In the genomic region with DNA sequence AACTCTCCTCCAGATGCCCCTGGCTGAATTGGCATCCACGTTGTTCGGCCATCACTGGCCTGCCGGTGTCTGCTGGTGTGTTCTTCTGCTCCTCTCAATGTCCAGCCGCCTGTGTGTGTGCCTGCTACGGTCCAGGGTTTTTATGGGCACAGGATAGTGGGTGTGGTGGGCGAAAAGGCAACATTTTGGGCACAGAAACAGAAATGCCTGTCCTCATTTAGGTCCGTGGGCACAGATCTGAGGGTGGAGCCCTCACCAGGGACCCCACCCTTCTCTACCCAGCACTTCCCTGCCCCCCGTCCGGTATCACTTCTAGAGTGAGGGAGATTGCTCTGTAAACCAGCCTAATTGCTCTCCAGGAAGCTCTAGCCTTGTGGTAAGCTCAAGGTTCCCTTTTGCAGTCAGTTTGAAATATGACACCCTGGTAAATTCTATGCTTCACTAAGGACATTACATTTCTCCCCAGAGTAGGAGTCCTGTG, we compare ENCODE assay signal across 8 cellular contexts.
DNase-seq lines count a peak whose midpoint lies in the region; ATAC-seq and TF ChIP-seq lines count a peak whose summit lies in the region.

No MANE protein-coding gene starts in this region.

- H3K4me3 ChIP-seq in lower lobe of right lung = no peak overlapping the region
- no peak overlapping the region for H3K4me3 ChIP-seq in A673 (ENCODE audit: low read depth, low read length, poor library complexity, severe bottlenecking)

- DNase-seq in ELF-1 (ENCODE audit: low read depth, low spot score) (peak; percentile 3), GM20000 (ENCODE audit: low spot score) (peak; percentile 29), T-cell (peak in 1 of 34 experiments; percentile 14), lower lobe of right lung (peak; percentile 53), A673 (ENCODE audit: low spot score) (no peak), SIG-M5 treated with dmso at 0.1 percent for 504 hours (lab: John Stamatoyannopoulos, UW; ENCODE audit: unreplicated experiment) (no peak)
- DNase-seq in stimulated activated CD4-positive, alpha-beta T cell treated with anti-CD3 and anti-CD28 coated beads, Interleukin-2, amount 100 ng/mL, for 48 hours = no peak

- peaks cover 0 to 13% (median 5%) of the 10 kb centered on the region in 3 donors for H3K9me3 Mint-ChIP-seq in T-cell

- no TSS peak for BruUV-seq in A673 (replicated peaks; lab: Mats Ljungman, UMichigan)

- H3K36me3 ChIP-seq in lower lobe of right lung (no peaks in the 10 kb centered on the region), A673 (ENCODE audit: insufficient read depth, low read length, poor library complexity, severe bottlenecking) (no peaks in the 10 kb centered on the region)

- no peaks in the 10 kb centered on the region for H3K27me3 Mint-ChIP-seq in T-cell

- intact Hi-C loops in lower lobe of right lung (cut with DNase I) = no loop called here
- intact Hi-C loops in A673 (cut with micrococcal nuclease; ENCODE audit: unreplicated experiment) = no loop called here

- no peak for TF ChIP-seq CTCF in GM20000 (IDR thresholded peaks at IDR 0.05; ENCODE audit: extremely low read depth, missing control alignments)
- TF ChIP-seq CTCF in lower lobe of right lung (IDR thresholded peaks at IDR 0.05) = no peak
- no peak for TF ChIP-seq CTCF in A673 (conservative IDR thresholded peaks at IDR 0.05; ENCODE audit: low read depth, low read length)

- H3K27ac Mint-ChIP-seq in T-cell = peak overlapping the region in 1 of 2 donors; percentile 63

- H3K4me3 Mint-ChIP-seq in T-cell = peak overlapping the region in 1 of 3 donors; percentile 13

- H3K9me3 ChIP-seq in lower lobe of right lung = no peaks in the 10 kb centered on the region
- no peaks in the 10 kb centered on the region for H3K9me3 ChIP-seq in A673 (ENCODE audit: low read depth, low read length, poor library complexity, severe bottlenecking)

- H3K4me1 ChIP-seq in lower lobe of right lung = no peaks in the 10 kb centered on the region
- H3K4me1 ChIP-seq in A673 (ENCODE audit: insufficient read depth, low read length, poor library complexity, severe bottlenecking) = no peaks in the 10 kb centered on the region

- no peaks in the 10 kb centered on the region for H3K36me3 Mint-ChIP-seq in T-cell

- CTCF ChIA-PET in T-cell (lab: Charles Lee) = no interaction called here
- CTCF ChIA-PET in A673 (lab: Charles Lee) = no interaction called here

- H3K27ac ChIP-seq in lower lobe of right lung = peak overlapping the region; percentile 76
- H3K27ac ChIP-seq in A673 (ENCODE audit: low read depth, low read length, poor library complexity, severe bottlenecking) = no peak overlapping the region

- ATAC-seq in HG03457 (IDR thresholded peaks at IDR 0.05; ENCODE audit: unreplicated experiment) = peak; percentile 71
- ATAC-seq in T-cell (replicated peaks in 1 of 4) = peak in 3 of 4 experiments; percentile 29 to 49 (median 33)
- peak; percentile 63 to 80 for ATAC-seq in lower lobe of right lung

- H3K27me3 ChIP-seq in lower lobe of right lung (ENCODE audit: low read depth) (no peaks in the 10 kb centered on the region), A673 (replicated peaks; ENCODE audit: insufficient read depth, low read depth, low read length, poor library complexity) (no peaks in the 10 kb centered on the region)

- peaks cover 0 to 8% (median 0%) of the 10 kb centered on the region in 3 donors for H3K4me1 Mint-ChIP-seq in T-cell

- POLR2A ChIA-PET in T-cell (lab: Charles Lee) = no interaction called here
- POLR2A ChIA-PET in A673 (lab: Charles Lee; ENCODE audit: low non-redundant PET) = no interaction called here

Comparison
In these comparisons a context has a peak if more than half of its experiments do, and no peak if none do; other contexts are left out.
1. DNase-seq: peak in ELF-1 (single experiment), GM20000 (single experiment) and lower lobe of right lung (single experiment); none in stimulated activated CD4-positive, alpha-beta T cell treated with anti-CD3 and anti-CD28 coated beads, Interleukin-2, amount 100 ng/mL, for 48 hours (0 of 2), A673 (single experiment) and SIG-M5 treated with dmso at 0.1 percent for 504 hours (single experiment).
2. Peak in every context shown above with its lines, with median percentiles within 50 percentile points of each other: ATAC-seq.